Comparison of ENCODE assay signal across 24 cellular contexts in genomic region chr9:131965101-131965500, GRCh38.
"Had no signal": no experiment of that assay in that cellular context is flagged by ENCODE, and none has a peak within 500 bp of the region (broad histone marks: within the 10 kb centered on the region; RNA-seq: fewer than 3 reads in every experiment).

No MANE protein-coding gene starts in this region.

- DNase-seq: activated CD4-positive, alpha-beta T cell treated with anti-CD3 and anti-CD28 coated beads for 36 hours; activated CD4-positive, alpha-beta T cell treated with anti-CD3 and anti-CD28 coated beads, Interleukin-2, amount 10 ng/mL, durations not matched to agents 7 days and 5 days; activated CD4-positive, alpha-beta T cell treated with anti-CD3 and anti-CD28 coated beads, Interleukin-2, amount 50 U/mL, for 48 hours; activated CD8-positive, alpha-beta T cell treated with anti-CD3 and anti-CD28 coated beads, Interleukin-2, amount 10 ng/mL, durations not matched to agents 7 days and 5 days; activated effector memory CD4-positive, alpha-beta T cell treated with Interleukin-2 at 50 U/mL for 16 hours; activated naive CD4-positive, alpha-beta T cell treated with anti-CD3 and anti-CD28 coated beads, Interleukin-2, amount 10 ng/mL, durations not matched to agents 7 days and 5 days; activated naive CD8-positive, alpha-beta T cell treated with anti-CD3 and anti-CD28 coated beads, Interleukin-2, amount 50 U/mL, for 24 hours; activated T-cell treated with anti-CD3 and anti-CD28 coated beads, Interleukin-2, amount 50 U/mL, for 4 hours; anterior cingulate cortex; MM.1S; MV-4-11; NCI-H1092; NCI-H1436 treated with DMSO at 0.1 percent for 48 hours; NCI-H1694 treated with DMSO at 0.1 percent for 48 hours; NCI-H2029; NCI-H345; NCI-H524 treated with DMSO at 0.1 percent for 48 hours; SHP77; SJCRH30 had no signal

- H3K27me3 ChIP-seq: cardiac muscle cell, SJCRH30 had no signal

- H3K9me3 ChIP-seq: SJCRH30 had no signal

- H3K27ac ChIP-seq: cardiac muscle cell, KMS-11, SJCRH30, SK-N-MC had no signal

- H3K36me3 ChIP-seq: cardiac muscle cell, SJCRH30 had no signal

- H3K9ac ChIP-seq: KMS-11 had no signal

- ATAC-seq: activated CD4-positive, alpha-beta T cell treated with anti-CD3 and anti-CD28 coated beads for 36 hours; activated CD4-positive, CD25-positive, alpha-beta regulatory T cell treated with anti-CD3 and anti-CD28 coated beads, Interleukin-2, amount 50 U/mL, for 24 hours; activated CD8-positive, alpha-beta T cell treated with anti-CD3 and anti-CD28 coated beads, Interleukin-2, amount 10 ng/mL, durations not matched to agents 7 days and 5 days; activated naive CD8-positive, alpha-beta T cell treated with anti-CD3 and anti-CD28 coated beads, Interleukin-2, amount 50 U/mL, for 24 hours; activated T-cell treated with anti-CD3 and anti-CD28 coated beads, Interleukin-2, amount 50 U/mL, for 4 hours; Panc1 had no signal

- H3K4me3 ChIP-seq: cardiac muscle cell, SJCRH30, SK-N-MC had no signal
